ENCODE assay signal across 12 cellular contexts in the genomic region with DNA sequence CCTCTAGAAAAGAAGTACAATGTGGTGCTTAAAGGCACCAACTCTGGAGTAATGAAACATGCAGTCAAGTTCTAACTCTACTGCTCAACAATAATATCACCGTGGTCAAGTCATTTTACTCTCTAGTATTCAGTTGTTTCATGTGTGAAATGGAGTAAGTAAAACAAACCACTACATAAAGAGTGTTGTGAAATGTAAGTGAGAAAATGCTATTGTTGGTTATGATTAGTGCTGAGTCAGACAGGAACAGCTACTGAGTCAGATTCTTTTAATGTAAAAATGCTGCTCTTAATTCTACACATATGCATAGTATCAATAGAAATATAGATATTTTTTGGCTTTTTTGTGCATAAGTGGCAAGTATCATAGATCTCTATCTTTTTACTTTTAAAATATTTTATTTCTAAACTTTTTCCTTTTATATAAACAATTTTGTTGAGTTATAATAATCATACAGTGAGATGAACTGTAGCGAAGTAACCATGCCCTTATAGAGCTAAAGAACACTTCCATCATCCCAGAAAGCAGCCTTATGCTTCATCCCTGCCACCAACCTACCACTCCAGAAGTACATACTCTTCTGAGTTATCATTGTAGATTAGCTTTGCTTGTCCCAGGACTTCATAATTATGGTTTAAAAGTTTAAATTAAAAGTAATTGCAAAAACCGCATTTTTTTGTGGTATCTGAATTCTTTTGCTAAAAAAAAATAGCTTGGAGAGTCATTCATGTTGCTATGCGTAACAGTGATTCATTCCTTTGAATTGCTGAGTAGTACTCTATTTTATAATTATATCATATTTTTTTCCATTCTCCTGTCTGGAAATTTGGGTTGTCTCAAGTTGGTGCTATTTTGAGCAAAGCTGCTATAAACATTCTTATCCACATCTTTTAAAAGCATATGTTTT.
DNase-seq lines count a peak whose midpoint lies in the region; ATAC-seq and TF ChIP-seq lines count a peak whose summit lies in the region.
"Had no signal": no experiment of that assay in that cellular context is flagged by ENCODE, and none has a peak within 500 bp of the region (broad histone marks: within the 10 kb centered on the region; RNA-seq: fewer than 3 reads in every experiment).

No MANE protein-coding gene starts in this region.

- no peaks in the 10 kb centered on the region for H3K4me1 ChIP-seq in mucosa of descending colon (ENCODE audit: low read depth)

- H3K4me3 Mint-ChIP-seq in HFFc6: no peak overlapping the region
- H3K4me3 Mint-ChIP-seq: dendritic cell treated with granulocyte-macrophage colony-stimulating factor and Interleukin-4, amounts not matched to agents 40 ng/mL and 50 ng/mL, for 4 days had no signal

- H3K4me1 Mint-ChIP-seq in HFFc6 (ENCODE audit: low read depth): peaks cover 18% of the 10 kb centered on the region

- DNase-seq in EL (peak; percentile 70), HFFc6 (peak; percentile 65), RKO (ENCODE audit: low spot score) (peak; percentile 58), fibroblast of villous mesenchyme (ENCODE audit: low read depth) (peak; percentile 45), mucosa of descending colon (no peak), sciatic nerve (ENCODE audit: low spot score) (no peak), SIG-M5 treated with dmso at 0.1 percent for 504 hours (lab: John Stamatoyannopoulos, UW; ENCODE audit: unreplicated experiment) (no peak), cardiac septum (ENCODE audit: low spot score) (no peak)
- DNase-seq: GDM1, retina had no signal

- peak overlapping the region; percentile 78 for H3K27ac Mint-ChIP-seq in HFFc6
- H3K27ac Mint-ChIP-seq: dendritic cell treated with granulocyte-macrophage colony-stimulating factor and Interleukin-4, amounts not matched to agents 40 ng/mL and 50 ng/mL, for 4 days had no signal

- no peaks in the 10 kb centered on the region for H3K36me3 ChIP-seq in mucosa of descending colon (ENCODE audit: low read depth)

- TF ChIP-seq CTCF in HFFc6 (IDR thresholded peaks at IDR 0.05) (no peak), fibroblast of villous mesenchyme (IDR thresholded peaks at IDR 0.05; ENCODE audit: insufficient read depth, low read depth, low read length) (no peak), mucosa of descending colon (IDR thresholded peaks at IDR 0.05) (no peak)

- ATAC-seq in mucosa of descending colon (no peak), sciatic nerve (no peak)
- ATAC-seq: Panc1 had no signal

- peaks cover 23% of the 10 kb centered on the region for H3K27me3 Mint-ChIP-seq in HFFc6 (ENCODE audit: insufficient read depth)
- H3K27me3 Mint-ChIP-seq: dendritic cell treated with granulocyte-macrophage colony-stimulating factor and Interleukin-4, amounts not matched to agents 40 ng/mL and 50 ng/mL, for 4 days had no signal

- peaks cover 23% of the 10 kb centered on the region for H3K9me3 Mint-ChIP-seq in HFFc6

- H3K4me3 ChIP-seq in fibroblast of villous mesenchyme (ENCODE audit: low read depth, low read length): no peak overlapping the region
- no peak overlapping the region for H3K4me3 ChIP-seq in mucosa of descending colon

- H3K9me3 ChIP-seq in mucosa of descending colon: peaks cover 7% of the 10 kb centered on the region

- peaks cover 23% of the 10 kb centered on the region for H3K36me3 Mint-ChIP-seq in HFFc6 (ENCODE audit: low read depth)

- intact Hi-C loops in mucosa of descending colon (cut with DNase I, micrococcal nuclease): no loop called here
- intact Hi-C loops in sciatic nerve (cut with DNase I): no loop called here
- intact Hi-C loops in cardiac septum (cut with DNase I): no loop called here

Comparison
In these comparisons a context has a peak if more than half of its experiments do, and no peak if none do; other contexts are left out.
1. DNase-seq: peak in EL (single experiment), HFFc6 (single experiment), RKO (single experiment) and fibroblast of villous mesenchyme (single experiment); none in mucosa of descending colon (0 of 3), sciatic nerve (single experiment), SIG-M5 treated with dmso at 0.1 percent for 504 hours (single experiment) and cardiac septum (single experiment).